In genomic region chr18:79679552-79680099, GRCh38 we compare ENCODE assay signal across 8 cellular contexts. TPM values are rescaled to one million over a fixed set of nuclear protein-coding genes. Genes with fewer than 3 reads are reported as not detected.
DNase-seq lines count a peak whose midpoint lies in the region; ATAC-seq and TF ChIP-seq lines count a peak whose summit lies in the region.

TSS of gene CTDP1 (plus strand) at chr18:79679803. CDS start at chr18:79679948, 145 bp downstream.

- peak within 1 kb of the TSS; percentile 96 for H3K4me3 Mint-ChIP-seq in activated naive CD8-positive, alpha-beta T cell

- intact Hi-C loops in Right ventricle myocardium inferior (cut with DNase I) (loop anchor here (1.0 to 10.0 kb wide), 4 partner anchors 255 to 612 kb away; partner anchors contain the start of genes ATP9B, RBFA and TXNL4A), ovary (cut with DNase I) (loop anchor here in 1 of 4 donors (1.0 to 10.0 kb wide), 2 partner anchors 255 to 615 kb away; partner anchors contain the start of gene ATP9B)

- H3K36me3 Mint-ChIP-seq in activated naive CD8-positive, alpha-beta T cell, result peaks cover 9% of the 10 kb centered on the region

- POLR2A ChIA-PET in GM10248 (lab: Yijun Ruan, JAX) (interaction anchor here (0.9 kb wide), 1 partner anchor 282 kb away, joined by 3 read pairs; no protein-coding TSS in a partner anchor), HEK293T (lab: Yijun Ruan, JAX) (no interaction called here)

- CTCF ChIA-PET in GM10248 (lab: Yijun Ruan, JAX), result interaction anchor here (0.9 to 1.5 kb wide), 2 partner anchors 12 to 298 kb away, joined by 3 read pairs; no protein-coding TSS in a partner anchor
- CTCF ChIA-PET in HEK293T (lab: Yijun Ruan, JAX), result no interaction called here

- H3K9me3 ChIP-seq in SK-N-MC (ENCODE audit: low read depth, low read length) (no peaks in the 10 kb centered on the region), ovary (no peaks in the 10 kb centered on the region), thoracic aorta (no peaks in the 10 kb centered on the region)

- peak within 1 kb of the TSS; percentile 99 for H3K27ac Mint-ChIP-seq in activated naive CD8-positive, alpha-beta T cell

- no peaks in the 10 kb centered on the region for H3K27me3 ChIP-seq in ovary
- no peaks in the 10 kb centered on the region for H3K27me3 ChIP-seq in thoracic aorta (replicated peaks; ENCODE audit: insufficient read depth)

- DNase-seq in GM10248 (ENCODE audit: extremely low spot score) (peak; percentile 93), HEK293T (ENCODE audit: extremely low spot score) (peak; percentile 80), MV-4-11 (lab: John Stamatoyannopoulos, UW) (peak; percentile 90), SK-N-MC (ENCODE audit: low read depth, low spot score) (peak; percentile 26), Right ventricle myocardium inferior (ENCODE audit: missing footprints) (peak; percentile 98), ovary (peak in 4 of 5 donors; percentile 88 to 94 (median 90)), thoracic aorta (ENCODE audit: low spot score) (peak; percentile 65)

- peak within 1 kb of the TSS; percentile 96 for H3K27ac ChIP-seq in SK-N-MC
- peak within 1 kb of the TSS; percentile 94 to 99 for H3K27ac ChIP-seq in ovary
- peak within 1 kb of the TSS; percentile 96 to 97 for H3K27ac ChIP-seq in thoracic aorta

- no peaks in the 10 kb centered on the region for H3K27me3 Mint-ChIP-seq in activated naive CD8-positive, alpha-beta T cell

- WGBS in ovary, 3 donors, result 0% methylated on average over 34 to 88 of the region's 88 CpGs

- H3K4me1 ChIP-seq in ovary (ENCODE audit: insufficient read depth) (peaks cover 12% of the 10 kb centered on the region), thoracic aorta (ENCODE audit: control insufficient read depth in 1 of 2, low read depth in 2 of 2) (peaks cover 16 to 42% of the 10 kb centered on the region in 2 donors)

- ATAC-seq in Right ventricle myocardium inferior (peak; percentile 88), thoracic aorta (ENCODE audit: insufficient number of reproducible peaks, low FRiP score, low read depth) (peak; percentile 92)

- TF ChIP-seq EP300 in ovary (IDR thresholded peaks at IDR 0.05), result no peak

- H3K4me1 Mint-ChIP-seq in activated naive CD8-positive, alpha-beta T cell (ENCODE audit: low read depth), result peaks cover 64% of the 10 kb centered on the region

- H3K36me3 ChIP-seq in SK-N-MC (ENCODE audit: insufficient read depth, low read length) (no peaks in the 10 kb centered on the region; the same call in 1 of the 2 replicates), ovary (no peaks in the 10 kb centered on the region), thoracic aorta (no peaks in the 10 kb centered on the region)

- peak; percentile 27 for TF ChIP-seq POLR2A in ovary (IDR thresholded peaks at IDR 0.05)

- peak within 1 kb of the TSS; percentile 93 for H3K9ac ChIP-seq in SK-N-MC (ENCODE audit: insufficient read length)

- H3K4me3 ChIP-seq in SK-N-MC, result peak within 1 kb of the TSS; percentile 88
- peak within 1 kb of the TSS; percentile 59 for H3K4me3 ChIP-seq in ovary
- peak within 1 kb of the TSS; percentile 94 for H3K4me3 ChIP-seq in thoracic aorta

- no peaks in the 10 kb centered on the region for H3K9me3 Mint-ChIP-seq in activated naive CD8-positive, alpha-beta T cell (ENCODE audit: low read depth)

- peak; percentile 2 for TF ChIP-seq CTCF in GM10248 (IDR thresholded peaks at IDR 0.05; ENCODE audit: control extremely low read depth, extremely low read depth, low read depth, missing control alignments)
- no peak for TF ChIP-seq CTCF in ovary (IDR thresholded peaks at IDR 0.05)
- TF ChIP-seq CTCF in thoracic aorta (IDR thresholded peaks at IDR 0.05), result no peak

TF ChIP-seq in HEK293T, 16 proteins besides CTCF, POLR2A, EP300 and RAD21:
- TF ChIP-seq LEF1 (IDR thresholded peaks at IDR 0.05; ENCODE audit: borderline replicate concordance) (no peak), ELF4 (IDR thresholded peaks at IDR 0.05) (peak; percentile 80)
TF ChIP-seq in HEK293T: peak in this region for 1.

RNA-seq across cellular contexts. Expression of gene CTDP1, which starts in this region (rescaled TPM):
- total RNA-seq in Right ventricle myocardium inferior, result 8.4 TPM
- 10 to 100 TPM in 6 of 7 donors, 1 to 10 TPM in 1; 9.3 to 15.2 (median 13.7) TPM for total RNA-seq in ovary
- 1 to 10 TPM; 2.5 to 8.3 TPM for polyA plus RNA-seq in ovary
- 10 to 100 TPM; 25.0 to 28.0 TPM for total RNA-seq in thoracic aorta

Comparison
In these comparisons a context has a peak if more than half of its experiments do, and no peak if none do; other contexts are left out.
1. Peak in every context shown above with its lines: DNase-seq, ATAC-seq, H3K4me3 ChIP-seq and H3K27ac ChIP-seq.
2. DNase-seq: peak in every context shown above with its lines; median percentile 98 in Right ventricle myocardium inferior; 93 in GM10248; 90 in MV-4-11; 90 in ovary; 80 in HEK293T; 65 in thoracic aorta; 26 in SK-N-MC.